8 cellular contexts compared by ENCODE assay signal in genomic region chr16:66315210-66315825, GRCh38. TPM values are rescaled to one million over a fixed set of nuclear protein-coding genes. Genes with fewer than 3 reads are reported as not detected.
DNase-seq lines count a peak whose midpoint lies in the region; ATAC-seq lines count a peak whose summit lies in the region.

No MANE protein-coding gene starts in this region.

- no peaks in the 10 kb centered on the region for H3K9me3 Mint-ChIP-seq in naive thymus-derived CD8-positive, alpha-beta T cell
- H3K9me3 Mint-ChIP-seq in stimulated activated naive CD8-positive, alpha-beta T cell treated with anti-CD3 and anti-CD28 coated beads, Interleukin-15, amount 100 ng/mL, for 72 hours, result no peaks in the 10 kb centered on the region

- H3K4me3 Mint-ChIP-seq in naive thymus-derived CD8-positive, alpha-beta T cell, result no peak overlapping the region
- no peak overlapping the region for H3K4me3 Mint-ChIP-seq in stimulated activated naive CD8-positive, alpha-beta T cell treated with anti-CD3 and anti-CD28 coated beads, Interleukin-15, amount 100 ng/mL, for 72 hours

- DNase-seq in D341Med (ENCODE audit: low spot score), result peak; percentile 80
- peak; percentile 82 for DNase-seq in HPDE6-E6E7 (ENCODE audit: extremely low spot score)
- DNase-seq in NOMO-1 treated with DMSO at 0.1 percent for 48 hours (lab: John Stamatoyannopoulos, UW; ENCODE audit: unreplicated experiment), result peak; percentile 62
- DNase-seq in activated CD8-positive, alpha-beta memory T cell treated with anti-CD3 and anti-CD28 coated beads, Interleukin-2, amount 50 U/mL, for 4 hours, result peak; percentile 45
- peak in 8 of 10 donors; percentile 14 to 49 (median 36) for DNase-seq in naive thymus-derived CD8-positive, alpha-beta T cell
- peak; percentile 49 to 50 for DNase-seq in stimulated activated naive CD8-positive, alpha-beta T cell treated with anti-CD3 and anti-CD28 coated beads, Interleukin-15, amount 100 ng/mL, for 72 hours

- peaks cover 4 to 25% (median 16%) of the 10 kb centered on the region in 5 donors for H3K27me3 Mint-ChIP-seq in naive thymus-derived CD8-positive, alpha-beta T cell
- H3K27me3 Mint-ChIP-seq in stimulated activated naive CD8-positive, alpha-beta T cell treated with anti-CD3 and anti-CD28 coated beads, Interleukin-15, amount 100 ng/mL, for 72 hours, result peaks cover 12% of the 10 kb centered on the region

- ATAC-seq in GM21360 (IDR thresholded peaks at IDR 0.05; ENCODE audit: unreplicated experiment), result peak; percentile 89
- peak; percentile 78 for ATAC-seq in esophagus mucosa
- ATAC-seq in naive thymus-derived CD8-positive, alpha-beta T cell, result peak; percentile 67 to 79
- peak; percentile 85 for ATAC-seq in stimulated activated naive CD8-positive, alpha-beta T cell treated with anti-CD3 and anti-CD28 coated beads, Interleukin-15, amount 100 ng/mL, for 72 hours

- no peak overlapping the region for H3K27ac Mint-ChIP-seq in naive thymus-derived CD8-positive, alpha-beta T cell
- H3K27ac Mint-ChIP-seq in stimulated activated naive CD8-positive, alpha-beta T cell treated with anti-CD3 and anti-CD28 coated beads, Interleukin-15, amount 100 ng/mL, for 72 hours, result peak overlapping the region in 1 of 2 donors; percentile 31

- POLR2A ChIA-PET in naive thymus-derived CD8-positive, alpha-beta T cell (lab: Charles Lee), result no interaction called here

- peaks cover 0 to 3% (median under 1%) of the 10 kb centered on the region in 4 donors for H3K4me1 Mint-ChIP-seq in naive thymus-derived CD8-positive, alpha-beta T cell
- H3K4me1 Mint-ChIP-seq in stimulated activated naive CD8-positive, alpha-beta T cell treated with anti-CD3 and anti-CD28 coated beads, Interleukin-15, amount 100 ng/mL, for 72 hours, result peaks cover 6% of the 10 kb centered on the region

- no peaks in the 10 kb centered on the region for H3K36me3 Mint-ChIP-seq in naive thymus-derived CD8-positive, alpha-beta T cell

RNA-seq across cellular contexts. Expression of gene CDH5, which starts 51.2 kb away (rescaled TPM):
- 5.3 TPM for total RNA-seq in esophagus mucosa
- total RNA-seq in naive thymus-derived CD8-positive, alpha-beta T cell, result not detected
- polyA plus RNA-seq in naive thymus-derived CD8-positive, alpha-beta T cell, result not detected

Comparison
In these comparisons a context has a peak if more than half of its experiments do, and no peak if none do; other contexts are left out.
1. Peak in every context shown above with its lines: DNase-seq and ATAC-seq.